33 cellular contexts compared by ENCODE assay signal in the genomic region with DNA sequence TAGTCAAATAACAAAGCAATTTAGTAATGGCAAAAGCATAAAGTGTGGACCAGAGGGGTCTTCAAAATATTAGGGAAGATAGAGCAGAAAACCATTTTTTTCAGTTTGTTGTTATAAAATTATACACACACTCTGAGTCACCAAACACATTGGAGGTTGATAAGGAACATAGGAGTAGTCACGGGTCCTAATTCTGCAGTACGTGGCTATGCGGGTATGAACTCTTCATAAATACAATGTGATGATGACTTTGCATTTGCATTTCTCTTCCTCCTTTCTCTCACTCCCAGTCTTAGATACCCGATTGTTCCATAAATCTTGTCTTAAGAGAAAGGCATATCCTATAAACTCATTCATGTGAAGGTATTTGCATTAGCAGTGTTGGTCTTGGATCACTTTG.
"Had no signal": no experiment of that assay in that cellular context is flagged by ENCODE, and none has a peak within 500 bp of the region (broad histone marks: within the 10 kb centered on the region; RNA-seq: fewer than 3 reads in every experiment).

No MANE protein-coding gene starts in this region.

- ATAC-seq: activated CD8-positive, alpha-beta T cell treated with anti-CD3 and anti-CD28 coated beads for 36 hours; activated naive CD8-positive, alpha-beta T cell treated with anti-CD3 and anti-CD28 coated beads, Interleukin-2, amount 50 U/mL, for 24 hours; activated T-cell treated with anti-CD3 and anti-CD28 coated beads, Interleukin-2, amount 50 U/mL, for 4 hours; activated T-cell treated with anti-CD3 and anti-CD28 coated beads, Interleukin-2, amount 50 U/mL, for 72 hours; body of pancreas had no signal

- H3K9me3 Mint-ChIP-seq: activated B cell treated with CpG ODN at 0.5 μM for 24 hours; activated CD4-positive, alpha-beta memory T cell treated with anti-CD3 and anti-CD28 coated beads for 36 hours; activated naive CD4-positive, alpha-beta T cell treated with anti-CD3 and anti-CD28 coated beads, Interleukin-2, amount 10 ng/mL, durations not matched to agents 7 days and 5 days; activated T-cell treated with anti-CD3 and anti-CD28 coated beads, Interleukin-2, amount 50 U/mL, for 4 hours; activated T-helper 1 cell treated with anti-CD3 and anti-CD28 coated beads, Interleukin-12 subunit alpha, Interleukin-12 subunit beta, Interleukin-2, Interleukin-4 antibody, amounts not matched to agents 30 ng/mL and 10 ng/mL and 1 ng/mL, durations not matched to agents 14 hours and 24 hours and 36 hours had no signal

- H3K4me3 Mint-ChIP-seq: activated B cell treated with CpG ODN at 0.5 μM for 24 hours; activated CD4-positive, alpha-beta memory T cell treated with anti-CD3 and anti-CD28 coated beads for 36 hours; activated CD4-positive, alpha-beta T cell treated with anti-CD3 and anti-CD28 coated beads, Interleukin-2, amount 10 ng/mL, durations not matched to agents 24 days and 14 days; activated CD8-positive, alpha-beta T cell treated with anti-CD3 and anti-CD28 coated beads for 36 hours; activated naive CD4-positive, alpha-beta T cell treated with anti-CD3 and anti-CD28 coated beads, Interleukin-2, amount 10 ng/mL, durations not matched to agents 7 days and 5 days; activated naive CD4-positive, alpha-beta T cell treated with anti-CD3 and anti-CD28 coated beads, Interleukin-2, amount 50 U/mL, for 24 hours; activated naive CD8-positive, alpha-beta T cell; activated naive CD8-positive, alpha-beta T cell treated with anti-CD3 and anti-CD28 coated beads, Interleukin-2, amount 10 ng/mL, durations not matched to agents 7 days and 5 days; activated naive CD8-positive, alpha-beta T cell treated with anti-CD3 and anti-CD28 coated beads, Interleukin-2, amount 50 U/mL, for 24 hours; activated T-cell treated with anti-CD3 and anti-CD28 coated beads, Interleukin-2, amount 50 U/mL, for 4 hours; activated T-cell treated with anti-CD3 and anti-CD28 coated beads, Interleukin-2, amount 50 U/mL, for 72 hours; activated T-helper 1 cell treated with anti-CD3 and anti-CD28 coated beads, Interleukin-12 subunit alpha, Interleukin-12 subunit beta, Interleukin-2, Interleukin-4 antibody, amounts not matched to agents 30 ng/mL and 10 ng/mL and 1 ng/mL, durations not matched to agents 14 hours and 24 hours and 36 hours; T-helper 1 cell treated with Interleukin-12 subunit alpha and Interleukin-12 subunit beta and Interleukin-4 antibody, amounts not matched to agents 30 μg/mL and 1 μg/mL, for 36 hours; T-helper 2 cell treated with Interferon-gamma antibody and Interleukin-4, amounts not matched to agents 5 μg/mL and 100 μg/mL, for 36 hours had no signal

- DNase-seq: activated B cell treated with CpG ODN at 0.5 μM for 24 hours; activated CD4-positive, alpha-beta memory T cell treated with anti-CD3 and anti-CD28 coated beads for 36 hours; activated CD4-positive, alpha-beta T cell treated with anti-CD3 and anti-CD28 coated beads for 4 hours; activated CD4-positive, alpha-beta T cell treated with anti-CD3 and anti-CD28 coated beads, Interleukin-2, amount 10 ng/mL, durations not matched to agents 24 days and 14 days; activated CD4-positive, alpha-beta T cell treated with anti-CD3 and anti-CD28 coated beads, Interleukin-2, amount 50 U/mL, for 1 hour; activated CD4-positive, alpha-beta T cell treated with anti-CD3 and anti-CD28 coated beads, Interleukin-2, amount 50 U/mL, for 4 hours; activated CD4-positive, CD25-positive, alpha-beta regulatory T cell treated with anti-CD3 and anti-CD28 coated beads, Interleukin-2, amount 50 U/mL, for 72 hours; activated CD8-positive, alpha-beta memory T cell treated with anti-CD3 and anti-CD28 coated beads, Interleukin-2, amount 50 U/mL, for 4 hours; activated CD8-positive, alpha-beta T cell treated with anti-CD3 and anti-CD28 coated beads for 36 hours; activated effector memory CD4-positive, alpha-beta T cell treated with Interleukin-2 at 50 U/mL for 16 hours; activated gamma-delta T cell; activated naive CD4-positive, alpha-beta T cell treated with anti-CD3 and anti-CD28 coated beads, Interleukin-2, amount 10 ng/mL, durations not matched to agents 7 days and 5 days; activated naive CD4-positive, alpha-beta T cell treated with Interleukin-2 at 50 U/mL for 16 hours; activated naive CD8-positive, alpha-beta T cell treated with anti-CD3 and anti-CD28 coated beads, Interleukin-2, amount 10 ng/mL, durations not matched to agents 7 days and 5 days; activated naive CD8-positive, alpha-beta T cell treated with anti-CD3 and anti-CD28 coated beads, Interleukin-2, amount 50 U/mL, for 24 hours; activated T-cell treated with anti-CD3 and anti-CD28 coated beads for 4 hours; activated T-cell treated with anti-CD3 and anti-CD28 coated beads, Interleukin-2, amount 50 U/mL, for 1 hour; activated T-cell treated with anti-CD3 and anti-CD28 coated beads, Interleukin-2, amount 50 U/mL, for 4 hours; activated T-cell treated with anti-CD3 and anti-CD28 coated beads, Interleukin-2, amount 50 U/mL, for 72 hours; amygdala; anterior cingulate cortex; body of pancreas; brain microvascular endothelial cell; central memory CD4-positive, alpha-beta T cell; T-helper 1 cell; T-helper 2 cell; T-helper 9 cell had no signal

- H3K27ac Mint-ChIP-seq: activated B cell treated with CpG ODN at 0.5 μM for 24 hours; activated CD4-positive, alpha-beta memory T cell treated with anti-CD3 and anti-CD28 coated beads for 36 hours; activated CD4-positive, alpha-beta T cell treated with anti-CD3 and anti-CD28 coated beads, Interleukin-2, amount 10 ng/mL, durations not matched to agents 24 days and 14 days; activated CD8-positive, alpha-beta T cell treated with anti-CD3 and anti-CD28 coated beads for 36 hours; activated naive CD4-positive, alpha-beta T cell treated with anti-CD3 and anti-CD28 coated beads, Interleukin-2, amount 10 ng/mL, durations not matched to agents 7 days and 5 days; activated naive CD4-positive, alpha-beta T cell treated with anti-CD3 and anti-CD28 coated beads, Interleukin-2, amount 50 U/mL, for 24 hours; activated naive CD8-positive, alpha-beta T cell; activated naive CD8-positive, alpha-beta T cell treated with anti-CD3 and anti-CD28 coated beads, Interleukin-2, amount 10 ng/mL, durations not matched to agents 7 days and 5 days; activated naive CD8-positive, alpha-beta T cell treated with anti-CD3 and anti-CD28 coated beads, Interleukin-2, amount 50 U/mL, for 24 hours; activated T-cell treated with anti-CD3 and anti-CD28 coated beads, Interleukin-2, amount 50 U/mL, for 72 hours; activated T-helper 1 cell treated with anti-CD3 and anti-CD28 coated beads, Interleukin-12 subunit alpha, Interleukin-12 subunit beta, Interleukin-2, Interleukin-4 antibody, amounts not matched to agents 30 ng/mL and 10 ng/mL and 1 ng/mL, durations not matched to agents 14 hours and 24 hours and 36 hours; activated T-helper 2 cell treated with anti-CD3 and anti-CD28 coated beads, Interferon-gamma antibody, Interleukin-2, Interleukin-4, amounts not matched to agents 10 μg/mL and 5 μg/mL and 100 μg/mL, durations not matched to agents 14 hours and 24 hours and 36 hours; T-helper 1 cell treated with Interleukin-12 subunit alpha and Interleukin-12 subunit beta and Interleukin-4 antibody, amounts not matched to agents 30 μg/mL and 1 μg/mL, for 36 hours; T-helper 2 cell treated with Interferon-gamma antibody and Interleukin-4, amounts not matched to agents 5 μg/mL and 100 μg/mL, for 36 hours had no signal

- H3K27me3 Mint-ChIP-seq: activated naive CD4-positive, alpha-beta T cell treated with anti-CD3 and anti-CD28 coated beads, Interleukin-2, amount 10 ng/mL, durations not matched to agents 7 days and 5 days had no signal

- H3K36me3 Mint-ChIP-seq: activated CD4-positive, alpha-beta memory T cell treated with anti-CD3 and anti-CD28 coated beads for 36 hours; activated naive CD4-positive, alpha-beta T cell treated with anti-CD3 and anti-CD28 coated beads, Interleukin-2, amount 10 ng/mL, durations not matched to agents 7 days and 5 days; activated naive CD4-positive, alpha-beta T cell treated with anti-CD3 and anti-CD28 coated beads, Interleukin-2, amount 50 U/mL, for 24 hours; activated naive CD8-positive, alpha-beta T cell; activated naive CD8-positive, alpha-beta T cell treated with anti-CD3 and anti-CD28 coated beads, Interleukin-2, amount 10 ng/mL, durations not matched to agents 7 days and 5 days had no signal
